16 cellular contexts compared by ENCODE assay signal in genomic region chr6:17866876-17867444, GRCh38.
DNase-seq lines count a peak whose midpoint lies in the region; ATAC-seq and TF ChIP-seq lines count a peak whose summit lies in the region.
"Had no signal": no experiment of that assay in that cellular context is flagged by ENCODE, and none has a peak within 500 bp of the region (broad histone marks: within the 10 kb centered on the region; RNA-seq: fewer than 3 reads in every experiment).

No MANE protein-coding gene starts in this region.

- H3K9me3 Mint-ChIP-seq in CD14-positive monocyte = no peaks in the 10 kb centered on the region
- H3K9me3 Mint-ChIP-seq: activated T-helper 17 cell treated with anti-CD3 and anti-CD28 coated beads, Interleukin-2, amount 50 U/mL, for 72 hours; CD4-positive, CD25-positive, alpha-beta regulatory T cell had no signal

- no peaks in the 10 kb centered on the region for H3K27me3 ChIP-seq in PC-9 (ENCODE audit: insufficient read depth, low read depth)
- H3K27me3 ChIP-seq in layer of hippocampus (ENCODE audit: control insufficient read depth, insufficient read depth, low read length) = no peaks in the 10 kb centered on the region
- H3K27me3 ChIP-seq in stomach smooth muscle (ENCODE audit: control insufficient read depth in 1 of 2, insufficient read depth in 2 of 2, low read length in 2 of 2) = no peaks in the 10 kb centered on the region
- H3K27me3 ChIP-seq: tibial artery had no signal

- H3K9me3 ChIP-seq in PC-9 (ENCODE audit: insufficient read depth, low read depth) (no peaks in the 10 kb centered on the region), stomach smooth muscle (ENCODE audit: control insufficient read depth in 2 of 2, low read length in 2 of 2) (no peaks in the 10 kb centered on the region)
- H3K9me3 ChIP-seq: tibial artery had no signal

- H3K36me3 ChIP-seq in PC-9 (ENCODE audit: low read depth) = no peaks in the 10 kb centered on the region
- H3K36me3 ChIP-seq in stomach smooth muscle (ENCODE audit: control insufficient read depth in 2 of 2, insufficient read depth in 2 of 2, low read length in 2 of 2) = no peaks in the 10 kb centered on the region
- H3K36me3 ChIP-seq: tibial artery had no signal

- H3K4me3 Mint-ChIP-seq in CD14-positive monocyte = no peak overlapping the region
- H3K4me3 Mint-ChIP-seq: activated T-helper 17 cell treated with anti-CD3 and anti-CD28 coated beads, Interleukin-2, amount 50 U/mL, for 72 hours; CD4-positive, CD25-positive, alpha-beta regulatory T cell had no signal

- H3F3A ChIP-seq in PC-9 (ENCODE audit: insufficient read depth, low read depth) = peaks cover 49% of the 10 kb centered on the region

- POLR2A ChIA-PET in PC-9 (lab: Charles Lee; ENCODE audit: unreplicated experiment) = no interaction called here

- H3K79me2 ChIP-seq in PC-9 (ENCODE audit: low read depth) = peaks cover 22% of the 10 kb centered on the region; the same call in 1 of the 2 replicates

- peak overlapping the region; percentile 15; the same call in 1 of the 2 replicates for H3K4me2 ChIP-seq in PC-9

- peaks cover 57% of the 10 kb centered on the region for H3K4me1 ChIP-seq in PC-9 (replicated peaks; ENCODE audit: insufficient read depth)
- H3K4me1 ChIP-seq in stomach smooth muscle (ENCODE audit: control insufficient read depth, insufficient read depth, low read length) = peaks cover 32% of the 10 kb centered on the region

- DNase-seq in PC-9 (no peak), caudate nucleus (lab: John Stamatoyannopoulos, UW) (peak in 45 of 61 donors; percentile 7 to 86 (median 43)), SW 1271 (lab: John Stamatoyannopoulos, UW) (no peak), T-helper 9 cell (no peak), CD14-positive monocyte (ENCODE audit: low spot score) (no peak)
- DNase-seq in stimulated activated naive CD8-positive, alpha-beta T cell treated with anti-CD3 and anti-CD28 coated beads, Interleukin-15, Interleukin-2, amounts not matched to agents 100 U/mL and 50 U/mL, for 24 hours = no peak
- DNase-seq: CD4-positive, CD25-positive, alpha-beta regulatory T cell; cortex of kidney; DMS79 treated with DMSO at 0.1 percent for 48 hours; NCI-H187; NCI-H510A; tibial artery had no signal

- CTCF ChIA-PET in PC-9 (lab: Charles Lee) = no interaction called here

- intact Hi-C loops in PC-9 (cut with micrococcal nuclease; ENCODE audit: unreplicated experiment) = loop anchor here (5.0 kb wide), 1 partner anchor 175 kb away; no protein-coding TSS in a partner anchor
- intact Hi-C loops in CD14-positive monocyte (cut with micrococcal nuclease) = no loop called here

- no peak overlapping the region for H3K9ac ChIP-seq in stomach smooth muscle (ENCODE audit: low read length in 2 of 2)

- no TSS peak for BruUV-seq in PC-9 (replicated peaks; lab: Mats Ljungman, UMichigan)

- H3K27ac Mint-ChIP-seq in CD14-positive monocyte = no peak overlapping the region
- H3K27ac Mint-ChIP-seq: activated T-helper 17 cell treated with anti-CD3 and anti-CD28 coated beads, Interleukin-2, amount 50 U/mL, for 72 hours; CD4-positive, CD25-positive, alpha-beta regulatory T cell had no signal

- 0 out of 2 replicates have a peak, but pooled peaks cover 3% of the 10 kb centered on the region for H4K20me1 ChIP-seq in PC-9 (ENCODE audit: insufficient read depth)

- H2AFZ ChIP-seq in PC-9 = no peak overlapping the region

- peaks cover 11% of the 10 kb centered on the region for H3K4me1 Mint-ChIP-seq in CD14-positive monocyte
- H3K4me1 Mint-ChIP-seq: activated T-helper 17 cell treated with anti-CD3 and anti-CD28 coated beads, Interleukin-2, amount 50 U/mL, for 72 hours; CD4-positive, CD25-positive, alpha-beta regulatory T cell had no signal

- TF ChIP-seq CTCF in PC-9 (conservative IDR thresholded peaks at IDR 0.05) = no peak
- no peak for TF ChIP-seq CTCF in CD14-positive monocyte (IDR thresholded peaks at IDR 0.05)

- no peaks in the 10 kb centered on the region for H3K27me3 Mint-ChIP-seq in CD14-positive monocyte (ENCODE audit: low read depth in 3 of 3)

- H3K4me3 ChIP-seq in PC-9 = no peak overlapping the region
- no peak overlapping the region for H3K4me3 ChIP-seq in stomach smooth muscle (ENCODE audit: low read length in 2 of 2)
- H3K4me3 ChIP-seq: tibial artery had no signal

- no peak for ATAC-seq in stimulated activated naive CD8-positive, alpha-beta T cell treated with anti-CD3 and anti-CD28 coated beads, Interleukin-15, Interleukin-2, amounts not matched to agents 100 U/mL and 50 U/mL, for 24 hours
- ATAC-seq: activated T-helper 17 cell treated with anti-CD3 and anti-CD28 coated beads, Interleukin-2, amount 50 U/mL, for 72 hours; esophagus mucosa had no signal

- H3K27ac ChIP-seq in PC-9 = peak overlapping the region; percentile 94
- peak overlapping the region; percentile 87 for H3K27ac ChIP-seq in caudate nucleus (ENCODE audit: low read depth, low read length)
- H3K27ac ChIP-seq in layer of hippocampus (ENCODE audit: low read depth, low read length) = peak overlapping the region; percentile 85
- H3K27ac ChIP-seq in stomach smooth muscle (ENCODE audit: low read length) = peak overlapping the region; percentile 49

- peaks cover 25 to 39% of the 10 kb centered on the region in 2 donors for H3K36me3 Mint-ChIP-seq in CD14-positive monocyte
- H3K36me3 Mint-ChIP-seq: CD4-positive, CD25-positive, alpha-beta regulatory T cell had no signal

- H3K9me2 ChIP-seq in PC-9 (ENCODE audit: insufficient read depth) = no peaks in the 10 kb centered on the region

Comparison
In these comparisons a context has a peak if more than half of its experiments do, and no peak if none do; other contexts are left out.
1. DNase-seq: peak in caudate nucleus (45 of 61); none in PC-9 (0 of 2), SW 1271 (0 of 2), T-helper 9 cell (single experiment), stimulated activated naive CD8-positive, alpha-beta T cell treated with anti-CD3 and anti-CD28 coated beads, Interleukin-15, Interleukin-2, amounts not matched to agents 100 U/mL and 50 U/mL, for 24 hours (single experiment) and CD14-positive monocyte (single experiment).
2. Peak in every context shown above with its lines, with median percentiles within 50 percentile points of each other: H3K27ac ChIP-seq.